10 cellular contexts compared by ENCODE assay signal in genomic region chr11:45665933-45666647, GRCh38. TPM values are rescaled to one million over a fixed set of nuclear protein-coding genes. Genes with fewer than 3 reads are reported as not detected.
DNase-seq lines count a peak whose midpoint lies in the region; ATAC-seq, FAIRE-seq and TF ChIP-seq lines count a peak whose summit lies in the region.
"Had no signal": no experiment of that assay in that cellular context is flagged by ENCODE, and none has a peak within 500 bp of the region (broad histone marks: within the 10 kb centered on the region; RNA-seq: fewer than 3 reads in every experiment).

No MANE protein-coding gene starts in this region.

- H3K27me3 ChIP-seq in CD4-positive, alpha-beta memory T cell (ENCODE audit: insufficient read depth, low read length): peaks cover 26% of the 10 kb centered on the region
- H3K27me3 ChIP-seq in NT2/D1 (ENCODE audit: insufficient read depth, insufficient read length) (peaks cover 61% of the 10 kb centered on the region), pancreas (peaks cover 0 to 5% (median 0%) of the 10 kb centered on the region in 4 donors)

- POLR2A ChIA-PET in CD4-positive, alpha-beta memory T cell (lab: Charles Lee; ENCODE audit: partially characterized antibody): no interaction called here

- no peak for DNase-seq in CD4-positive, alpha-beta memory T cell
- no peak for DNase-seq in NT2/D1 (ENCODE audit: low read depth, low spot score)
- peak; percentile 30 for DNase-seq in fibroblast of mammary gland (ENCODE audit: low read depth)
- no peak for DNase-seq in pancreas
- no peak for DNase-seq in NCI-H2171 treated with DMSO at 0.1 percent for 48 hours (lab: John Stamatoyannopoulos, UW)
- no peak for DNase-seq in RKO (ENCODE audit: low spot score)
- no peak for DNase-seq in DMS114 treated with DMSO at 0.1 percent for 48 hours (lab: John Stamatoyannopoulos, UW; ENCODE audit: unreplicated experiment)
- DNase-seq: activated effector memory CD4-positive, alpha-beta T cell treated with Interleukin-2 at 50 U/mL for 16 hours had no signal

- CTCF ChIA-PET in CD4-positive, alpha-beta memory T cell (lab: Charles Lee; ENCODE audit: partially characterized antibody): interaction anchor here (2.2 kb wide), 1 partner anchor 9 kb away, joined by 6 read pairs; no protein-coding TSS in a partner anchor

- H3K4me1 ChIP-seq in CD4-positive, alpha-beta memory T cell (ENCODE audit: insufficient read depth, low read length): peaks cover 7% of the 10 kb centered on the region
- H3K4me1 ChIP-seq in NT2/D1 (ENCODE audit: insufficient read depth, insufficient read length) (peaks cover 36% of the 10 kb centered on the region), pancreas (peaks cover 0 to 7% (median 6%) of the 10 kb centered on the region in 3 donors)

- intact Hi-C loops in CD4-positive, alpha-beta memory T cell (cut with micrococcal nuclease): no loop called here
- intact Hi-C loops in pancreas (cut with DNase I): no loop called here

- no peaks in the 10 kb centered on the region for H3K36me3 Mint-ChIP-seq in CD4-positive, alpha-beta memory T cell

- peak; percentile 20 to 46 (median 43) for ATAC-seq in pancreas
- ATAC-seq in HG02884 (IDR thresholded peaks at IDR 0.05; ENCODE audit: unreplicated experiment): no peak

- peak overlapping the region; percentile 42 to 79 (median 67) for H3K4me3 Mint-ChIP-seq in CD4-positive, alpha-beta memory T cell

- TF ChIP-seq CTCF in fibroblast of mammary gland (conservative IDR thresholded peaks at IDR 0.05; ENCODE audit: control insufficient read depth, insufficient read depth, low read depth, low read length) (no peak), pancreas (IDR thresholded peaks at IDR 0.05) (no peak)

- no peak for FAIRE-seq in pancreas (lab: Jason Lieb, UNC)
- FAIRE-seq: G401.6 had no signal

- peaks cover 0 to 9% (median 3%) of the 10 kb centered on the region in 4 donors for H3K4me1 Mint-ChIP-seq in CD4-positive, alpha-beta memory T cell

- peaks cover 31 to 44% of the 10 kb centered on the region in 2 donors for H3K27me3 Mint-ChIP-seq in CD4-positive, alpha-beta memory T cell

- no peak overlapping the region for H3K27ac Mint-ChIP-seq in CD4-positive, alpha-beta memory T cell

- H3K9me3 Mint-ChIP-seq in CD4-positive, alpha-beta memory T cell: no peaks in the 10 kb centered on the region

- no peak overlapping the region for H3K4me3 ChIP-seq in CD4-positive, alpha-beta memory T cell (ENCODE audit: low read length in 2 of 2)
- peak overlapping the region; percentile 16 for H3K4me3 ChIP-seq in NT2/D1 (ENCODE audit: insufficient read length, low read depth)
- no peak overlapping the region for H3K4me3 ChIP-seq in fibroblast of mammary gland (ENCODE audit: control insufficient read depth, low read depth, low read length)
- peak overlapping the region; percentile 37 to 72 (median 51) for H3K4me3 ChIP-seq in pancreas

- H3K36me3 ChIP-seq in CD4-positive, alpha-beta memory T cell (ENCODE audit: insufficient read depth, low read length): no peaks in the 10 kb centered on the region
- H3K36me3 ChIP-seq in NT2/D1 (ENCODE audit: insufficient read depth, insufficient read length, low read length) (no peaks in the 10 kb centered on the region), pancreas (no peaks in the 10 kb centered on the region)

- H3K27ac ChIP-seq in CD4-positive, alpha-beta memory T cell (ENCODE audit: low read depth, low read length): no peak overlapping the region
- no peak overlapping the region for H3K27ac ChIP-seq in pancreas

- H3K9me3 ChIP-seq in CD4-positive, alpha-beta memory T cell (ENCODE audit: control insufficient read depth in 1 of 2, low read length in 2 of 2): no peaks in the 10 kb centered on the region
- H3K9me3 ChIP-seq in NT2/D1 (ENCODE audit: insufficient read depth, low read length): no peaks in the 10 kb centered on the region
- no peaks in the 10 kb centered on the region for H3K9me3 ChIP-seq in pancreas

- WGBS in pancreas, 2 donors: 40 to 44% methylated on average over 10 of the region's 10 CpGs

- no peak overlapping the region for H3K9ac ChIP-seq in NT2/D1 (ENCODE audit: insufficient read length, low read depth)

RNA-seq across cellular contexts. Expression of gene CHST1, which starts 0.7 kb away (rescaled TPM):
- total RNA-seq in CD4-positive, alpha-beta memory T cell: not detected
- not detected for polyA plus RNA-seq in CD4-positive, alpha-beta memory T cell
- total RNA-seq in pancreas: 1 to 10 TPM in 2 of 6 donors, under 1 TPM in 4; 0.23 to 4.8 (median 0.50) TPM
- 1 to 10 TPM in 1 of 2 donors, under 1 TPM in 1; 0.76 to 1.4 TPM for polyA plus RNA-seq in pancreas

Comparison
In these comparisons a context has a peak if more than half of its experiments do, and no peak if none do; other contexts are left out.
1. H3K4me3 ChIP-seq: peak in NT2/D1 (single experiment) and pancreas (4 of 4); none in CD4-positive, alpha-beta memory T cell (0 of 2) and fibroblast of mammary gland (single experiment).